Comparison of ENCODE assay signal across 1 cellular context in genomic region chr4:131348258-131348657, GRCh38.
TF ChIP-seq lines count a peak whose summit lies in the region.

No MANE protein-coding gene starts in this region.

TF ChIP-seq in GM23338, 12 proteins besides CTCF, POLR2A, EP300 and RAD21 (continued from another document):
- TF ChIP-seq, protein P1, sequence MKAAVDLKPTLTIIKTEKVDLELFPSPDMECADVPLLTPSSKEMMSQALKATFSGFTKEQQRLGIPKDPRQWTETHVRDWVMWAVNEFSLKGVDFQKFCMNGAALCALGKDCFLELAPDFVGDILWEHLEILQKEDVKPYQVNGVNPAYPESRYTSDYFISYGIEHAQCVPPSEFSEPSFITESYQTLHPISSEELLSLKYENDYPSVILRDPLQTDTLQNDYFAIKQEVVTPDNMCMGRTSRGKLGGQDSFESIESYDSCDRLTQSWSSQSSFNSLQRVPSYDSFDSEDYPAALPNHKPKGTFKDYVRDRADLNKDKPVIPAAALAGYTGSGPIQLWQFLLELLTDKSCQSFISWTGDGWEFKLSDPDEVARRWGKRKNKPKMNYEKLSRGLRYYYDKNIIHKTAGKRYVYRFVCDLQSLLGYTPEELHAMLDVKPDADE (IDR thresholded peaks at IDR 0.05), result no peak
- TF ChIP-seq ZNF114 (CRISPR knock-in tag; IDR thresholded peaks at IDR 0.05) (no peak), ZNF331 (CRISPR knock-in tag; IDR thresholded peaks at IDR 0.05; ENCODE audit: low read depth) (no peak)
- TF ChIP-seq, protein P2, sequence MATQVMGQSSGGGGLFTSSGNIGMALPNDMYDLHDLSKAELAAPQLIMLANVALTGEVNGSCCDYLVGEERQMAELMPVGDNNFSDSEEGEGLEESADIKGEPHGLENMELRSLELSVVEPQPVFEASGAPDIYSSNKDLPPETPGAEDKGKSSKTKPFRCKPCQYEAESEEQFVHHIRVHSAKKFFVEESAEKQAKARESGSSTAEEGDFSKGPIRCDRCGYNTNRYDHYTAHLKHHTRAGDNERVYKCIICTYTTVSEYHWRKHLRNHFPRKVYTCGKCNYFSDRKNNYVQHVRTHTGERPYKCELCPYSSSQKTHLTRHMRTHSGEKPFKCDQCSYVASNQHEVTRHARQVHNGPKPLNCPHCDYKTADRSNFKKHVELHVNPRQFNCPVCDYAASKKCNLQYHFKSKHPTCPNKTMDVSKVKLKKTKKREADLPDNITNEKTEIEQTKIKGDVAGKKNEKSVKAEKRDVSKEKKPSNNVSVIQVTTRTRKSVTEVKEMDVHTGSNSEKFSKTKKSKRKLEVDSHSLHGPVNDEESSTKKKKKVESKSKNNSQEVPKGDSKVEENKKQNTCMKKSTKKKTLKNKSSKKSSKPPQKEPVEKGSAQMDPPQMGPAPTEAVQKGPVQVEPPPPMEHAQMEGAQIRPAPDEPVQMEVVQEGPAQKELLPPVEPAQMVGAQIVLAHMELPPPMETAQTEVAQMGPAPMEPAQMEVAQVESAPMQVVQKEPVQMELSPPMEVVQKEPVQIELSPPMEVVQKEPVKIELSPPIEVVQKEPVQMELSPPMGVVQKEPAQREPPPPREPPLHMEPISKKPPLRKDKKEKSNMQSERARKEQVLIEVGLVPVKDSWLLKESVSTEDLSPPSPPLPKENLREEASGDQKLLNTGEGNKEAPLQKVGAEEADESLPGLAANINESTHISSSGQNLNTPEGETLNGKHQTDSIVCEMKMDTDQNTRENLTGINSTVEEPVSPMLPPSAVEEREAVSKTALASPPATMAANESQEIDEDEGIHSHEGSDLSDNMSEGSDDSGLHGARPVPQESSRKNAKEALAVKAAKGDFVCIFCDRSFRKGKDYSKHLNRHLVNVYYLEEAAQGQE (IDR thresholded peaks at IDR 0.05; ENCODE audit: unreplicated experiment), result no peak
